18 cellular contexts compared by ENCODE assay signal in the genomic region with DNA sequence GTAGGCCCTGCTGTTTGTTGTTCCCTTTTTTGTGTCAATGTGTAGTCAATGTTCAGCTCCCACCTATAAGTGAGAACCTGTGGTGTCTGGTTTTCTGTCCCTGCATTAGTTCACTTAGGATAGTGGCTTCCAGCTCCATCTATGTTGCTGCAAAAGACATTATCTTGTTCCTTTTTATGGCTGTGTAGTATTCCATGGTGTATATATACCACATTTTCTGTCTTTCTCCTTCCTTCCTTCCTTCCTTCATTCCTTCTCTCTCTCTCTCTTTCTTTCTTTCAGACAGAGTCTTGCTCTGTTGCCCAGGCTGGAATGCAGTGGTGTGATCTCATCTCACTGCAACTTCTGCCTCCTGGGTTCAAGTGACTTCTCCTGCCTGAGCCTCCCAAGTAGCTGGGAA. TPM values are rescaled to one million over a fixed set of nuclear protein-coding genes. Genes with fewer than 3 reads are reported as not detected.
DNase-seq lines count a peak whose midpoint lies in the region; ATAC-seq, FAIRE-seq and TF ChIP-seq lines count a peak whose summit lies in the region.
"Had no signal": no experiment of that assay in that cellular context is flagged by ENCODE, and none has a peak within 500 bp of the region (broad histone marks: within the 10 kb centered on the region; RNA-seq: fewer than 3 reads in every experiment).

No MANE protein-coding gene starts in this region.

- H3K36me3 Mint-ChIP-seq in activated CD4-positive, alpha-beta T cell treated with anti-CD3 and anti-CD28 coated beads, Interleukin-2, amount 10 ng/mL, durations not matched to agents 7 days and 5 days (ENCODE audit: low read depth) = peaks cover 28% of the 10 kb centered on the region
- peaks cover 0 to 9% of the 10 kb centered on the region in 2 donors for H3K36me3 Mint-ChIP-seq in CD4-positive, alpha-beta memory T cell
- H3K36me3 Mint-ChIP-seq in naive thymus-derived CD8-positive, alpha-beta T cell = peaks cover 0 to 5% (median 0%) of the 10 kb centered on the region in 3 donors
- H3K36me3 Mint-ChIP-seq in activated naive CD4-positive, alpha-beta T cell treated with anti-CD3 and anti-CD28 coated beads for 36 hours (ENCODE audit: low read depth) = no peaks in the 10 kb centered on the region

- POLR2A ChIA-PET in activated CD4-positive, alpha-beta T cell treated with anti-CD3 and anti-CD28 coated beads, Interleukin-2, amount 10 ng/mL, durations not matched to agents 7 days and 5 days (lab: Charles Lee) = no interaction called here
- POLR2A ChIA-PET in CD4-positive, alpha-beta memory T cell (lab: Charles Lee; ENCODE audit: partially characterized antibody) = interaction anchor here (0.8 to 1.0 kb wide), 3 partner anchors 10 to 479 kb away, joined by 3 read pairs; no protein-coding TSS in a partner anchor
- POLR2A ChIA-PET in K562 (lab: Yijun Ruan, JAX) = interaction anchor here (0.6 to 0.7 kb wide), 2 partner anchors 23 to 110 kb away, joined by 3 to 4 read pairs; no protein-coding TSS in a partner anchor
- POLR2A ChIA-PET in naive thymus-derived CD8-positive, alpha-beta T cell (lab: Charles Lee) = interaction anchor here (1.6 kb wide), 1 partner anchor 27 kb away, joined by 5 read pairs; no protein-coding TSS in a partner anchor

- H3K36me3 ChIP-seq in CD4-positive, alpha-beta memory T cell (ENCODE audit: insufficient read depth, low read length) = no peaks in the 10 kb centered on the region
- H3K36me3 ChIP-seq in K562 (ENCODE audit: control insufficient read depth, insufficient read depth, low read length) = 0 out of 3 replicates have a peak, but pooled peaks cover 3% of the 10 kb centered on the region

- no peaks in the 10 kb centered on the region for H3K9me3 ChIP-seq in CD4-positive, alpha-beta memory T cell (ENCODE audit: control insufficient read depth in 1 of 2, low read length in 2 of 2)
- no peaks in the 10 kb centered on the region for H3K9me3 ChIP-seq in K562 (replicated peaks; ENCODE audit: control insufficient read depth, insufficient read depth, low read depth, low read length)

- H3K79me2 ChIP-seq in K562 (ENCODE audit: control insufficient read depth, insufficient read depth, low read length) = peaks cover 3% of the 10 kb centered on the region; the same call in 1 of the 3 replicates

- no peak overlapping the region for H3K4me3 Mint-ChIP-seq in activated CD4-positive, alpha-beta T cell treated with anti-CD3 and anti-CD28 coated beads, Interleukin-2, amount 10 ng/mL, durations not matched to agents 7 days and 5 days
- peak overlapping the region in 1 of 8 donors; percentile 29 for H3K4me3 Mint-ChIP-seq in CD4-positive, alpha-beta memory T cell
- peak overlapping the region in 2 of 10 donors; percentile 31 to 65 for H3K4me3 Mint-ChIP-seq in naive thymus-derived CD8-positive, alpha-beta T cell
- no peak overlapping the region for H3K4me3 Mint-ChIP-seq in activated naive CD4-positive, alpha-beta T cell treated with anti-CD3 and anti-CD28 coated beads for 36 hours
- H3K4me3 Mint-ChIP-seq: CD14-positive monocyte had no signal

- no peak for TF ChIP-seq EP300 in K562 (IDR thresholded peaks at IDR 0.05; ENCODE audit: low read length)

- BruUV-seq in K562 (replicated peaks; lab: Mats Ljungman, UMichigan) = no TSS peak

- H4K20me1 ChIP-seq in K562 (replicated peaks; ENCODE audit: control insufficient read depth, insufficient read depth, low read length) = no peaks in the 10 kb centered on the region

- no peak for TF ChIP-seq CTCF in K562 (IDR thresholded peaks at IDR 0.05 in 2 of 3, conservative IDR thresholded peaks at IDR 0.05 in 1 of 3; ENCODE audit: insufficient read depth in 2 of 3, low read depth in 1 of 3, low read length in 3 of 3)
- TF ChIP-seq CTCF in D721Med (IDR thresholded peaks at IDR 0.05; ENCODE audit: insufficient read depth, missing control alignments) = no peak

- no peak for TF ChIP-seq RAD21 in K562 (CRISPR knock-in tag; conservative IDR thresholded peaks at IDR 0.05 in 1 of 2, IDR thresholded peaks at IDR 0.05 in 1 of 2)

- peaks cover 47% of the 10 kb centered on the region for H3K4me1 Mint-ChIP-seq in activated CD4-positive, alpha-beta T cell treated with anti-CD3 and anti-CD28 coated beads, Interleukin-2, amount 10 ng/mL, durations not matched to agents 7 days and 5 days
- H3K4me1 Mint-ChIP-seq in CD4-positive, alpha-beta memory T cell = peaks cover 12 to 42% (median 27%) of the 10 kb centered on the region in 4 donors
- peaks cover 15 to 50% (median 43%) of the 10 kb centered on the region in 4 donors for H3K4me1 Mint-ChIP-seq in naive thymus-derived CD8-positive, alpha-beta T cell
- peaks cover 27% of the 10 kb centered on the region for H3K4me1 Mint-ChIP-seq in activated naive CD4-positive, alpha-beta T cell treated with anti-CD3 and anti-CD28 coated beads for 36 hours (ENCODE audit: low read depth)

- H2AFZ ChIP-seq in K562 (ENCODE audit: low read depth, low read length) = no peak overlapping the region

- TF ChIP-seq POLR2A in K562 (conservative IDR thresholded peaks at IDR 0.05) = no peak

- H3K9me3 Mint-ChIP-seq in activated CD4-positive, alpha-beta T cell treated with anti-CD3 and anti-CD28 coated beads, Interleukin-2, amount 10 ng/mL, durations not matched to agents 7 days and 5 days = peaks cover 8% of the 10 kb centered on the region
- no peaks in the 10 kb centered on the region for H3K9me3 Mint-ChIP-seq in CD4-positive, alpha-beta memory T cell
- peaks cover 0 to 3% (median 0%) of the 10 kb centered on the region in 9 donors for H3K9me3 Mint-ChIP-seq in naive thymus-derived CD8-positive, alpha-beta T cell
- no peaks in the 10 kb centered on the region for H3K9me3 Mint-ChIP-seq in activated naive CD4-positive, alpha-beta T cell treated with anti-CD3 and anti-CD28 coated beads for 36 hours

- no peak overlapping the region for H3K4me2 ChIP-seq in K562 (ENCODE audit: insufficient read depth, low read length)

- no peak for ATAC-seq in K562
- ATAC-seq in naive thymus-derived CD8-positive, alpha-beta T cell = no peak

- H3K9ac ChIP-seq in K562 (ENCODE audit: insufficient read depth in 1 of 2, low read depth in 2 of 2, low read length in 2 of 2) = no peak overlapping the region

- intact Hi-C loops in CD4-positive, alpha-beta memory T cell (cut with micrococcal nuclease) = no loop called here
- intact Hi-C loops in K562 (cut with micrococcal nuclease) = no loop called here
- intact Hi-C loops in activated naive CD4-positive, alpha-beta T cell treated with anti-CD3 and anti-CD28 coated beads for 36 hours (cut with micrococcal nuclease) = no loop called here

- in situ Hi-C loops in K562 (cut with MboI) = no loop called here

- H3K27ac ChIP-seq in CD4-positive, alpha-beta memory T cell (ENCODE audit: low read depth, low read length) = no peak overlapping the region
- no peak overlapping the region for H3K27ac ChIP-seq in K562 (ENCODE audit: extremely low read depth, low read depth, low read length)
- H3K27ac ChIP-seq: 22Rv1 had no signal

- DNase-seq in activated CD4-positive, alpha-beta T cell treated with anti-CD3 and anti-CD28 coated beads, Interleukin-2, amount 10 ng/mL, durations not matched to agents 7 days and 5 days = no peak
- no peak for DNase-seq in activated CD4-positive, alpha-beta T cell treated with anti-CD3 and anti-CD28 coated beads for 4 hours
- no peak for DNase-seq in CD4-positive, alpha-beta memory T cell
- no peak for DNase-seq in K562 (ENCODE audit: extremely low read depth in 1 of 4, low spot score in 3 of 4)
- no peak for DNase-seq in naive thymus-derived CD8-positive, alpha-beta T cell
- no peak for DNase-seq in D721Med (ENCODE audit: insufficient read length, low spot score)
- no peak for DNase-seq in activated T-cell treated with anti-CD3 and anti-CD28 coated beads, Interleukin-2, amount 50 U/mL, for 1 hour
- no peak for DNase-seq in activated naive CD4-positive, alpha-beta T cell treated with anti-CD3 and anti-CD28 coated beads for 36 hours
- DNase-seq: COR-L47, DND-41, GDM1, HCEC 1CT had no signal

- CTCF ChIA-PET in activated CD4-positive, alpha-beta T cell treated with anti-CD3 and anti-CD28 coated beads, Interleukin-2, amount 10 ng/mL, durations not matched to agents 7 days and 5 days (lab: Charles Lee) = no interaction called here
- CTCF ChIA-PET in CD4-positive, alpha-beta memory T cell (lab: Charles Lee; ENCODE audit: partially characterized antibody) = interaction anchor here (0.8 to 0.9 kb wide), 2 partner anchors 9 to 194 kb away, joined by 3 read pairs; no protein-coding TSS in a partner anchor
- CTCF ChIA-PET in K562 (lab: Yijun Ruan, JAX; ENCODE audit: low intra/inter-chr PET ratio) = no interaction called here
- CTCF ChIA-PET in activated naive CD4-positive, alpha-beta T cell treated with anti-CD3 and anti-CD28 coated beads for 36 hours (lab: Charles Lee) = interaction anchor here (1.3 kb wide), 1 partner anchor 194 kb away, joined by 3 read pairs; no protein-coding TSS in a partner anchor

- peaks cover 21% of the 10 kb centered on the region for H3K4me1 ChIP-seq in CD4-positive, alpha-beta memory T cell (ENCODE audit: insufficient read depth, low read length)
- peaks cover 29 to 37% of the 10 kb centered on the region in 2 experiments for H3K4me1 ChIP-seq in K562 (replicated peaks in 1 of 2; ENCODE audit: control insufficient read depth in 2 of 2, insufficient read depth in 2 of 2, low read length in 2 of 2)

- no peaks in the 10 kb centered on the region for H3K27me3 ChIP-seq in CD4-positive, alpha-beta memory T cell (ENCODE audit: insufficient read depth, low read length)
- H3K27me3 ChIP-seq in K562 (ENCODE audit: control insufficient read depth in 2 of 2, insufficient read depth in 2 of 2, low read length in 2 of 2) = no peaks in the 10 kb centered on the region

- H3K9me1 ChIP-seq in K562 (ENCODE audit: control insufficient read depth, insufficient read depth, low read length) = peaks cover under 1% of the 10 kb centered on the region

- H3K27me3 Mint-ChIP-seq in activated CD4-positive, alpha-beta T cell treated with anti-CD3 and anti-CD28 coated beads, Interleukin-2, amount 10 ng/mL, durations not matched to agents 7 days and 5 days = no peaks in the 10 kb centered on the region
- H3K27me3 Mint-ChIP-seq in CD4-positive, alpha-beta memory T cell = no peaks in the 10 kb centered on the region
- H3K27me3 Mint-ChIP-seq in naive thymus-derived CD8-positive, alpha-beta T cell = no peaks in the 10 kb centered on the region
- H3K27me3 Mint-ChIP-seq in activated naive CD4-positive, alpha-beta T cell treated with anti-CD3 and anti-CD28 coated beads for 36 hours (ENCODE audit: low read depth) = no peaks in the 10 kb centered on the region

- no peak for FAIRE-seq in K562 (lab: Jason Lieb, UNC)
- no peak for FAIRE-seq in D721Med (lab: Jason Lieb, UNC)
- FAIRE-seq: GM12892 had no signal

- H3K27ac Mint-ChIP-seq in activated CD4-positive, alpha-beta T cell treated with anti-CD3 and anti-CD28 coated beads, Interleukin-2, amount 10 ng/mL, durations not matched to agents 7 days and 5 days = peak overlapping the region; percentile 15
- H3K27ac Mint-ChIP-seq in CD4-positive, alpha-beta memory T cell = peak overlapping the region; percentile 11 to 91 (median 86)
- peak overlapping the region; percentile 34 to 99 (median 96) for H3K27ac Mint-ChIP-seq in naive thymus-derived CD8-positive, alpha-beta T cell
- H3K27ac Mint-ChIP-seq in activated naive CD4-positive, alpha-beta T cell treated with anti-CD3 and anti-CD28 coated beads for 36 hours = no peak overlapping the region

- no peak overlapping the region for H3K4me3 ChIP-seq in CD4-positive, alpha-beta memory T cell (ENCODE audit: low read length in 2 of 2)
- H3K4me3 ChIP-seq in K562 = no peak overlapping the region

RNA-seq across cellular contexts. Expression of a gene that starts 21.0 kb away (rescaled TPM):
- total RNA-seq in activated CD4-positive, alpha-beta T cell treated with anti-CD3 and anti-CD28 coated beads, Interleukin-2, amount 10 ng/mL, durations not matched to agents 7 days and 5 days = not detected
- under 1 TPM in 1 of 2 experiments, not detected in 1; 0.23 TPM for total RNA-seq in CD4-positive, alpha-beta memory T cell
- polyA plus RNA-seq in CD4-positive, alpha-beta memory T cell = not detected
- not detected in 2 replicates for total RNA-seq in K562 (2011; cell fraction: chromatin; rRNA removed; ENCODE audit: low replicate concordance)
- total RNA-seq in K562 (2011; cell fraction: nucleolus; rRNA removed) = not detected in 2 replicates
- not detected in 2 replicates for total RNA-seq in K562 (2011; cell fraction: nucleoplasm; rRNA removed)
- not detected in 2 replicates for total RNA-seq in K562 (2014; rRNA removed)
- not detected in 2 replicates for total RNA-seq in K562 (2014; rRNA removed; fragmentation: Illumina TruSeq; extraction: Trizol)
- not detected in 2 replicates for total RNA-seq in K562 (2015; rRNA removed; fragmentation: Illumina TruSeq; extraction: Trizol)
- total RNA-seq in K562 (2021) = 0.31 and 0.65 TPM in 2 replicates
- polyA plus RNA-seq in K562 (2011; rRNA removed) = not detected in 2 replicates
- not detected in 2 replicates for polyA plus RNA-seq in K562 (2011; cell fraction: cytosol; rRNA removed)
- not detected in 2 replicates for polyA plus RNA-seq in K562 (2011; cell fraction: nucleus; rRNA removed)
- not detected in 2 replicates for polyA plus RNA-seq in K562 (2012)
- not detected in 2 replicates for polyA plus RNA-seq in K562 (2014; fragmentation: Illumina TruSeq; extraction: Trizol)
- not detected for polyA plus RNA-seq in K562 (2014; fragmentation: Nextera tagmentation; extraction: Ambion mirVana)
- not detected in 2 replicates for polyA plus RNA-seq in K562 (2014; rRNA removed)
- polyA minus RNA-seq in K562 (2011; rRNA and poly(A)+ RNA removed) = not detected in 2 replicates
- not detected in 2 replicates for polyA minus RNA-seq in K562 (2011; cell fraction: cytosol; rRNA and poly(A)+ RNA removed)
- polyA minus RNA-seq in K562 (2011; cell fraction: nucleus; rRNA and poly(A)+ RNA removed) = not detected in 2 replicates
- not detected for total RNA-seq in naive thymus-derived CD8-positive, alpha-beta T cell
- not detected for polyA plus RNA-seq in naive thymus-derived CD8-positive, alpha-beta T cell
- not detected for total RNA-seq in activated naive CD4-positive, alpha-beta T cell treated with anti-CD3 and anti-CD28 coated beads for 36 hours
- total RNA-seq: A673, H4 had no signal
- polyA plus RNA-seq: BJ, CD14-positive monocyte had no signal

RNA-seq across cellular contexts. Expression of a gene that starts 30.2 kb away (rescaled TPM):
- total RNA-seq in activated CD4-positive, alpha-beta T cell treated with anti-CD3 and anti-CD28 coated beads, Interleukin-2, amount 10 ng/mL, durations not matched to agents 7 days and 5 days = 100 to 1,000 TPM; 124 to 126 TPM
- total RNA-seq in CD4-positive, alpha-beta memory T cell = 100 to 1,000 TPM; 203 to 219 TPM
- 100 to 1,000 TPM; 141 to 207 TPM for polyA plus RNA-seq in CD4-positive, alpha-beta memory T cell
- 63.0 and 140 TPM in 2 replicates for total RNA-seq in K562 (2011; cell fraction: chromatin; rRNA removed; ENCODE audit: low replicate concordance)
- 93.6 and 96.2 TPM in 2 replicates for total RNA-seq in K562 (2011; cell fraction: nucleolus; rRNA removed)
- total RNA-seq in K562 (2011; cell fraction: nucleoplasm; rRNA removed) = 80.4 and 98.4 TPM in 2 replicates
- total RNA-seq in K562 (2014; rRNA removed) = 104 and 120 TPM in 2 replicates
- total RNA-seq in K562 (2014; rRNA removed; fragmentation: Illumina TruSeq; extraction: Trizol) = 51.2 and 71.0 TPM in 2 replicates
- total RNA-seq in K562 (2015; rRNA removed; fragmentation: Illumina TruSeq; extraction: Trizol) = 92.0 and 92.9 TPM in 2 replicates
- 111 and 114 TPM in 2 replicates for total RNA-seq in K562 (2021)
- 41.1 and 52.0 TPM in 2 replicates for polyA plus RNA-seq in K562 (2011; rRNA removed)
- polyA plus RNA-seq in K562 (2011; cell fraction: cytosol; rRNA removed) = 56.6 and 123 TPM in 2 replicates
- polyA plus RNA-seq in K562 (2011; cell fraction: nucleus; rRNA removed) = 86.2 and 132 TPM in 2 replicates
- 87.1 and 100 TPM in 2 replicates for polyA plus RNA-seq in K562 (2012)
- polyA plus RNA-seq in K562 (2014; fragmentation: Illumina TruSeq; extraction: Trizol) = 65.7 and 78.9 TPM in 2 replicates
- polyA plus RNA-seq in K562 (2014; fragmentation: Nextera tagmentation; extraction: Ambion mirVana) = 10 to 100 TPM in 1 of 2 experiments, 1 to 10 TPM in 1; 9.6 to 19.1 TPM
- 81.3 and 92.5 TPM in 2 replicates for polyA plus RNA-seq in K562 (2014; rRNA removed)
- polyA minus RNA-seq in K562 (2011; rRNA and poly(A)+ RNA removed) = 18.5 and 29.1 TPM in 2 replicates
- 35.9 and 41.9 TPM in 2 replicates for polyA minus RNA-seq in K562 (2011; cell fraction: cytosol; rRNA and poly(A)+ RNA removed)
- polyA minus RNA-seq in K562 (2011; cell fraction: nucleus; rRNA and poly(A)+ RNA removed) = 31.8 and 35.2 TPM in 2 replicates
- total RNA-seq in naive thymus-derived CD8-positive, alpha-beta T cell = 100 to 1,000 TPM; 233 to 243 TPM
- 100 to 1,000 TPM; 104 to 214 (median 153) TPM for polyA plus RNA-seq in naive thymus-derived CD8-positive, alpha-beta T cell
- 10 to 100 TPM; 80.0 to 83.7 TPM for total RNA-seq in activated naive CD4-positive, alpha-beta T cell treated with anti-CD3 and anti-CD28 coated beads for 36 hours

RNA-seq across cellular contexts. Expression of a gene that starts 51.2 kb away (rescaled TPM):
- 10 to 100 TPM; 52.8 to 54.7 TPM for total RNA-seq in activated CD4-positive, alpha-beta T cell treated with anti-CD3 and anti-CD28 coated beads, Interleukin-2, amount 10 ng/mL, durations not matched to agents 7 days and 5 days
- 10 to 100 TPM; 53.5 to 55.0 TPM for total RNA-seq in CD4-positive, alpha-beta memory T cell
- polyA plus RNA-seq in CD4-positive, alpha-beta memory T cell = 10 to 100 TPM; 67.3 to 69.8 TPM
- 17.4 and 18.8 TPM in 2 replicates for total RNA-seq in K562 (2011; cell fraction: chromatin; rRNA removed; ENCODE audit: low replicate concordance)
- 12.3 and 13.6 TPM in 2 replicates for total RNA-seq in K562 (2011; cell fraction: nucleolus; rRNA removed)
- 11.1 and 23.1 TPM in 2 replicates for total RNA-seq in K562 (2011; cell fraction: nucleoplasm; rRNA removed)
- 11.9 and 14.8 TPM in 2 replicates for total RNA-seq in K562 (2014; rRNA removed)
- 1.9 and 4.2 TPM in 2 replicates for total RNA-seq in K562 (2014; rRNA removed; fragmentation: Illumina TruSeq; extraction: Trizol)
- total RNA-seq in K562 (2015; rRNA removed; fragmentation: Illumina TruSeq; extraction: Trizol) = 7.7 and 9.2 TPM in 2 replicates
- total RNA-seq in K562 (2021) = 15.4 and 15.6 TPM in 2 replicates
- 11.7 and 14.6 TPM in 2 replicates for polyA plus RNA-seq in K562 (2011; rRNA removed)
- polyA plus RNA-seq in K562 (2011; cell fraction: cytosol; rRNA removed) = 24.7 and 32.5 TPM in 2 replicates
- 23.7 and 28.9 TPM in 2 replicates for polyA plus RNA-seq in K562 (2011; cell fraction: nucleus; rRNA removed)
- polyA plus RNA-seq in K562 (2012) = 15.9 and 29.9 TPM in 2 replicates
- polyA plus RNA-seq in K562 (2014; fragmentation: Illumina TruSeq; extraction: Trizol) = 9.0 and 14.6 TPM in 2 replicates
- polyA plus RNA-seq in K562 (2014; fragmentation: Nextera tagmentation; extraction: Ambion mirVana) = under 1 TPM; 0.28 to 0.92 TPM
- polyA plus RNA-seq in K562 (2014; rRNA removed) = 20.4 and 20.9 TPM in 2 replicates
- polyA minus RNA-seq in K562 (2011; rRNA and poly(A)+ RNA removed) = 2.0 and 2.6 TPM in 2 replicates
- polyA minus RNA-seq in K562 (2011; cell fraction: cytosol; rRNA and poly(A)+ RNA removed) = 2.4 and 3.2 TPM in 2 replicates
- 1.8 and 3.1 TPM in 2 replicates for polyA minus RNA-seq in K562 (2011; cell fraction: nucleus; rRNA and poly(A)+ RNA removed)
- total RNA-seq in naive thymus-derived CD8-positive, alpha-beta T cell = 10 to 100 TPM; 47.3 to 48.6 TPM
- polyA plus RNA-seq in naive thymus-derived CD8-positive, alpha-beta T cell = 10 to 100 TPM; 76.4 to 87.2 (median 87.1) TPM
- total RNA-seq in activated naive CD4-positive, alpha-beta T cell treated with anti-CD3 and anti-CD28 coated beads for 36 hours = 10 to 100 TPM; 40.0 to 40.3 TPM

RNA-seq across cellular contexts. Expression of a gene that starts 52.8 kb away (rescaled TPM):
- total RNA-seq in activated CD4-positive, alpha-beta T cell treated with anti-CD3 and anti-CD28 coated beads, Interleukin-2, amount 10 ng/mL, durations not matched to agents 7 days and 5 days = not detected
- not detected for total RNA-seq in CD4-positive, alpha-beta memory T cell
- not detected for polyA plus RNA-seq in CD4-positive, alpha-beta memory T cell
- total RNA-seq in K562 (2011; cell fraction: chromatin; rRNA removed; ENCODE audit: low replicate concordance) = not detected in 2 replicates
- not detected in 2 replicates for total RNA-seq in K562 (2011; cell fraction: nucleolus; rRNA removed)
- not detected in 2 replicates for total RNA-seq in K562 (2011; cell fraction: nucleoplasm; rRNA removed)
- total RNA-seq in K562 (2014; rRNA removed) (not detected in 2 replicates), K562 (2014; rRNA removed; fragmentation: Illumina TruSeq; extraction: Trizol) (not detected in 2 replicates), K562 (2015; rRNA removed; fragmentation: Illumina TruSeq; extraction: Trizol) (not detected in 2 replicates), K562 (2021) (0.22 TPM in 1 of 2 replicates, not detected in the other)
- polyA plus RNA-seq in K562 (2011; rRNA removed) (not detected in 2 replicates), K562 (2014; fragmentation: Illumina TruSeq; extraction: Trizol) (not detected in 2 replicates), K562 (2014; fragmentation: Nextera tagmentation; extraction: Ambion mirVana) (not detected), K562 (2014; rRNA removed) (not detected in 2 replicates)
- polyA plus RNA-seq in K562 (2011; cell fraction: cytosol; rRNA removed) = not detected in 2 replicates
- polyA plus RNA-seq in K562 (2011; cell fraction: nucleus; rRNA removed) = not detected in 2 replicates
- polyA plus RNA-seq in K562 (2012) = not detected in 2 replicates
- polyA minus RNA-seq in K562 (2011; rRNA and poly(A)+ RNA removed) = not detected in 2 replicates
- not detected in 2 replicates for polyA minus RNA-seq in K562 (2011; cell fraction: cytosol; rRNA and poly(A)+ RNA removed)
- polyA minus RNA-seq in K562 (2011; cell fraction: nucleus; rRNA and poly(A)+ RNA removed) = not detected in 2 replicates
- not detected for total RNA-seq in naive thymus-derived CD8-positive, alpha-beta T cell
- polyA plus RNA-seq in naive thymus-derived CD8-positive, alpha-beta T cell = not detected
- total RNA-seq in activated naive CD4-positive, alpha-beta T cell treated with anti-CD3 and anti-CD28 coated beads for 36 hours = not detected
- total RNA-seq: A673, H4 had no signal
- polyA plus RNA-seq: BJ, CD14-positive monocyte had no signal

RNA-seq across cellular contexts. Expression of a gene that starts 53.9 kb away (rescaled TPM):
- total RNA-seq in activated CD4-positive, alpha-beta T cell treated with anti-CD3 and anti-CD28 coated beads, Interleukin-2, amount 10 ng/mL, durations not matched to agents 7 days and 5 days = under 1 TPM in 1 of 2 experiments, not detected in 1; 0.89 TPM
- total RNA-seq in CD4-positive, alpha-beta memory T cell = 10 to 100 TPM; 11.2 to 11.4 TPM
- not detected for polyA plus RNA-seq in CD4-positive, alpha-beta memory T cell
- total RNA-seq in K562 (2011; cell fraction: chromatin; rRNA removed; ENCODE audit: low replicate concordance) = 2.7 and 4.0 TPM in 2 replicates
- total RNA-seq in K562 (2011; cell fraction: nucleolus; rRNA removed) = not detected in 2 replicates
- not detected in 2 replicates for total RNA-seq in K562 (2011; cell fraction: nucleoplasm; rRNA removed)
- total RNA-seq in K562 (2014; rRNA removed) (not detected in 2 replicates), K562 (2014; rRNA removed; fragmentation: Illumina TruSeq; extraction: Trizol) (not detected in 2 replicates), K562 (2015; rRNA removed; fragmentation: Illumina TruSeq; extraction: Trizol) (not detected in 2 replicates), K562 (2021) (not detected in 2 replicates)
- polyA plus RNA-seq in K562 (2011; rRNA removed) (not detected in 2 replicates), K562 (2014; fragmentation: Illumina TruSeq; extraction: Trizol) (not detected in 2 replicates), K562 (2014; fragmentation: Nextera tagmentation; extraction: Ambion mirVana) (not detected), K562 (2014; rRNA removed) (0.21 and 1.1 TPM in 2 replicates)
- not detected in 2 replicates for polyA plus RNA-seq in K562 (2011; cell fraction: cytosol; rRNA removed)
- polyA plus RNA-seq in K562 (2011; cell fraction: nucleus; rRNA removed) = 0.74 TPM in 1 of 2 replicates, not detected in the other
- polyA plus RNA-seq in K562 (2012) = 0.93 TPM in 1 of 2 replicates, not detected in the other
- polyA minus RNA-seq in K562 (2011; rRNA and poly(A)+ RNA removed) = not detected in 2 replicates
- polyA minus RNA-seq in K562 (2011; cell fraction: cytosol; rRNA and poly(A)+ RNA removed) = not detected in 2 replicates
- not detected in 2 replicates for polyA minus RNA-seq in K562 (2011; cell fraction: nucleus; rRNA and poly(A)+ RNA removed)
- 1 to 10 TPM in 1 of 2 experiments, not detected in 1; 2.2 TPM for total RNA-seq in naive thymus-derived CD8-positive, alpha-beta T cell
- polyA plus RNA-seq in naive thymus-derived CD8-positive, alpha-beta T cell = not detected
- not detected for total RNA-seq in activated naive CD4-positive, alpha-beta T cell treated with anti-CD3 and anti-CD28 coated beads for 36 hours
- polyA plus RNA-seq: BJ, CD14-positive monocyte had no signal

Comparison
In these comparisons a context has a peak if more than half of its experiments do, and no peak if none do; other contexts are left out.
1. CTCF ChIA-PET loops: an anchor here in CD4-positive, alpha-beta memory T cell (0.8 to 0.9 kb wide) and activated naive CD4-positive, alpha-beta T cell treated with anti-CD3 and anti-CD28 coated beads for 36 hours (1.3 kb wide); none called in activated CD4-positive, alpha-beta T cell treated with anti-CD3 and anti-CD28 coated beads, Interleukin-2, amount 10 ng/mL, durations not matched to agents 7 days and 5 days and K562.